Comparison of ENCODE assay signal across 1 cellular context in the genomic region with DNA sequence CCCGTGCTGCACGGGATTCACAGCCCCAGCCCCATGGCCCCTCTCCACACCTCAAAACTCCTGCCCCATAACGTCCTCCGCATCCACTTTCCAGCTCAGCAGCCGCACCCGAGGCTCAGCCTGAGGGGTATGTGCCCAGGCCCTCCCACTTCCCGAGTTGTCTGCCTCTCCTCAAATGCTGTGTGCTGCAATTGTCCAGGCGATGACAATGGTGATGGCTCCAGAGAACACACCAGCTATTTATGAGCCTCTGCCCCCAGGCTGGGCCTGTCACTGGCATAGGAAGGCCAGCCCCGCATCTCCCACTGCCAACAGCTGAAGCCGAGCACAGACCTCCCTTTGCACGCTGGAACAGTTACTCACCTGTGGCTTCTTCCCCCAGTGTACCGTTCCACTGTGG.
TF ChIP-seq lines count a peak whose summit lies in the region.

No MANE protein-coding gene starts in this region.

TF ChIP-seq in H1, 55 proteins besides CTCF, POLR2A, EP300 and RAD21 (continued from another document):
- TF ChIP-seq, protein P1, sequence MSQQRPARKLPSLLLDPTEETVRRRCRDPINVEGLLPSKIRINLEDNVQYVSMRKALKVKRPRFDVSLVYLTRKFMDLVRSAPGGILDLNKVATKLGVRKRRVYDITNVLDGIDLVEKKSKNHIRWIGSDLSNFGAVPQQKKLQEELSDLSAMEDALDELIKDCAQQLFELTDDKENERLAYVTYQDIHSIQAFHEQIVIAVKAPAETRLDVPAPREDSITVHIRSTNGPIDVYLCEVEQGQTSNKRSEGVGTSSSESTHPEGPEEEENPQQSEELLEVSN (IDR thresholded peaks at IDR 0.05): no peak
- TF ChIP-seq SP1 (IDR thresholded peaks at IDR 0.05; ENCODE audit: low read depth, low read length): no peak
- TF ChIP-seq CBX5 (IDR thresholded peaks at IDR 0.05; ENCODE audit: low read depth, low read length): no peak
- no peak for TF ChIP-seq CHD1 (IDR thresholded peaks at IDR 0.05; ENCODE audit: low read depth, low read length)
- TF ChIP-seq, protein P2, sequence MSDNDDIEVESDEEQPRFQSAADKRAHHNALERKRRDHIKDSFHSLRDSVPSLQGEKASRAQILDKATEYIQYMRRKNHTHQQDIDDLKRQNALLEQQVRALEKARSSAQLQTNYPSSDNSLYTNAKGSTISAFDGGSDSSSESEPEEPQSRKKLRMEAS (IDR thresholded peaks at IDR 0.05): no peak
- no peak for TF ChIP-seq SRF (IDR thresholded peaks at IDR 0.05; ENCODE audit: low read depth, low read length)
- TF ChIP-seq, protein P3, sequence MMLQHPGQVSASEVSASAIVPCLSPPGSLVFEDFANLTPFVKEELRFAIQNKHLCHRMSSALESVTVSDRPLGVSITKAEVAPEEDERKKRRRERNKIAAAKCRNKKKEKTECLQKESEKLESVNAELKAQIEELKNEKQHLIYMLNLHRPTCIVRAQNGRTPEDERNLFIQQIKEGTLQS (IDR thresholded peaks at IDR 0.05; ENCODE audit: insufficient read depth, low read depth, low read length): no peak
- TF ChIP-seq, protein P4, sequence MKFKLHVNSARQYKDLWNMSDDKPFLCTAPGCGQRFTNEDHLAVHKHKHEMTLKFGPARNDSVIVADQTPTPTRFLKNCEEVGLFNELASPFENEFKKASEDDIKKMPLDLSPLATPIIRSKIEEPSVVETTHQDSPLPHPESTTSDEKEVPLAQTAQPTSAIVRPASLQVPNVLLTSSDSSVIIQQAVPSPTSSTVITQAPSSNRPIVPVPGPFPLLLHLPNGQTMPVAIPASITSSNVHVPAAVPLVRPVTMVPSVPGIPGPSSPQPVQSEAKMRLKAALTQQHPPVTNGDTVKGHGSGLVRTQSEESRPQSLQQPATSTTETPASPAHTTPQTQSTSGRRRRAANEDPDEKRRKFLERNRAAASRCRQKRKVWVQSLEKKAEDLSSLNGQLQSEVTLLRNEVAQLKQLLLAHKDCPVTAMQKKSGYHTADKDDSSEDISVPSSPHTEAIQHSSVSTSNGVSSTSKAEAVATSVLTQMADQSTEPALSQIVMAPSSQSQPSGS (IDR thresholded peaks at IDR 0.05; ENCODE audit: low read length): no peak
- no peak for TF ChIP-seq CBX8 (IDR thresholded peaks at IDR 0.05; ENCODE audit: borderline replicate concordance, low read depth, low read length)
- no peak for TF ChIP-seq HDAC6 (IDR thresholded peaks at IDR 0.05; ENCODE audit: low read depth, low read length)
- TF ChIP-seq NANOG (IDR thresholded peaks at IDR 0.05; ENCODE audit: insufficient read depth, low read depth, low read length, poor library complexity, severe bottlenecking): no peak
- no peak for TF ChIP-seq PHF8 (conservative IDR thresholded peaks at IDR 0.05; ENCODE audit: low read depth, low read length)
- no peak for TF ChIP-seq CREB1 (IDR thresholded peaks at IDR 0.05)
